2 cellular contexts compared by ENCODE assay signal in the genomic region with DNA sequence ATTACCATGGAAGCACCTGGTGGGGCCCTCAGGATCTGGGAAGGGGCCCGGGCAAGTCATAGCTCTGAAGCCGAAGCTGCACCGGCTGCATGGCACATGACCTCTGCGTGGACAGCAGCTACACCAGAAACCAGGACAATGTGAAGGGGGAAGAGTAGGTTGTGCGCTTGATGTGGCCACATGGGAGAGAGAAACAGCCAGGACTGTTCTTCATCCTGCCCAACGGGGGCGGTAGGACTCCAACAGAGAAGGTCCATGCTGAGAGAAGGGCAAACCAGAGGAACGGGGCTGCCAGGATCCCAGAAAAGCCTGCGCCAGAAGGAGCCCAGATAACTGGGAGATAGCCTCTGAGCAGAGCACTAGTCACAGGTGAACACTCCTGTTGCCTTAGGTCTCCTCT.
A peak's percentile ranks its signal among the peaks of the same experiment; 100 is the strongest.
TF ChIP-seq lines count a peak whose summit lies in the region.

No MANE protein-coding gene starts in this region.

TF ChIP-seq in HepG2, 621 proteins besides CTCF, POLR2A, EP300 and RAD21:
- TF ChIP-seq STAG1 (CRISPR knock-in tag; IDR thresholded peaks at IDR 0.05) (0 out of 2 replicates have a peak, but pooled peaks have one; percentile 10), IRF2 (CRISPR knock-in tag; IDR thresholded peaks at IDR 0.05) (no peak), MAFK (conservative IDR thresholded peaks at IDR 0.05 in 1 of 2, IDR thresholded peaks at IDR 0.05 in 1 of 2; ENCODE audit: low read length in 2 of 2) (no peak), ZMAT3 (CRISPR knock-in tag; conservative IDR thresholded peaks at IDR 0.05) (no peak), NCOA5 (CRISPR knock-in tag; IDR thresholded peaks at IDR 0.05) (no peak), ATF1 (CRISPR knock-in tag; IDR thresholded peaks at IDR 0.05) (no peak)
- TF ChIP-seq, protein P1, sequence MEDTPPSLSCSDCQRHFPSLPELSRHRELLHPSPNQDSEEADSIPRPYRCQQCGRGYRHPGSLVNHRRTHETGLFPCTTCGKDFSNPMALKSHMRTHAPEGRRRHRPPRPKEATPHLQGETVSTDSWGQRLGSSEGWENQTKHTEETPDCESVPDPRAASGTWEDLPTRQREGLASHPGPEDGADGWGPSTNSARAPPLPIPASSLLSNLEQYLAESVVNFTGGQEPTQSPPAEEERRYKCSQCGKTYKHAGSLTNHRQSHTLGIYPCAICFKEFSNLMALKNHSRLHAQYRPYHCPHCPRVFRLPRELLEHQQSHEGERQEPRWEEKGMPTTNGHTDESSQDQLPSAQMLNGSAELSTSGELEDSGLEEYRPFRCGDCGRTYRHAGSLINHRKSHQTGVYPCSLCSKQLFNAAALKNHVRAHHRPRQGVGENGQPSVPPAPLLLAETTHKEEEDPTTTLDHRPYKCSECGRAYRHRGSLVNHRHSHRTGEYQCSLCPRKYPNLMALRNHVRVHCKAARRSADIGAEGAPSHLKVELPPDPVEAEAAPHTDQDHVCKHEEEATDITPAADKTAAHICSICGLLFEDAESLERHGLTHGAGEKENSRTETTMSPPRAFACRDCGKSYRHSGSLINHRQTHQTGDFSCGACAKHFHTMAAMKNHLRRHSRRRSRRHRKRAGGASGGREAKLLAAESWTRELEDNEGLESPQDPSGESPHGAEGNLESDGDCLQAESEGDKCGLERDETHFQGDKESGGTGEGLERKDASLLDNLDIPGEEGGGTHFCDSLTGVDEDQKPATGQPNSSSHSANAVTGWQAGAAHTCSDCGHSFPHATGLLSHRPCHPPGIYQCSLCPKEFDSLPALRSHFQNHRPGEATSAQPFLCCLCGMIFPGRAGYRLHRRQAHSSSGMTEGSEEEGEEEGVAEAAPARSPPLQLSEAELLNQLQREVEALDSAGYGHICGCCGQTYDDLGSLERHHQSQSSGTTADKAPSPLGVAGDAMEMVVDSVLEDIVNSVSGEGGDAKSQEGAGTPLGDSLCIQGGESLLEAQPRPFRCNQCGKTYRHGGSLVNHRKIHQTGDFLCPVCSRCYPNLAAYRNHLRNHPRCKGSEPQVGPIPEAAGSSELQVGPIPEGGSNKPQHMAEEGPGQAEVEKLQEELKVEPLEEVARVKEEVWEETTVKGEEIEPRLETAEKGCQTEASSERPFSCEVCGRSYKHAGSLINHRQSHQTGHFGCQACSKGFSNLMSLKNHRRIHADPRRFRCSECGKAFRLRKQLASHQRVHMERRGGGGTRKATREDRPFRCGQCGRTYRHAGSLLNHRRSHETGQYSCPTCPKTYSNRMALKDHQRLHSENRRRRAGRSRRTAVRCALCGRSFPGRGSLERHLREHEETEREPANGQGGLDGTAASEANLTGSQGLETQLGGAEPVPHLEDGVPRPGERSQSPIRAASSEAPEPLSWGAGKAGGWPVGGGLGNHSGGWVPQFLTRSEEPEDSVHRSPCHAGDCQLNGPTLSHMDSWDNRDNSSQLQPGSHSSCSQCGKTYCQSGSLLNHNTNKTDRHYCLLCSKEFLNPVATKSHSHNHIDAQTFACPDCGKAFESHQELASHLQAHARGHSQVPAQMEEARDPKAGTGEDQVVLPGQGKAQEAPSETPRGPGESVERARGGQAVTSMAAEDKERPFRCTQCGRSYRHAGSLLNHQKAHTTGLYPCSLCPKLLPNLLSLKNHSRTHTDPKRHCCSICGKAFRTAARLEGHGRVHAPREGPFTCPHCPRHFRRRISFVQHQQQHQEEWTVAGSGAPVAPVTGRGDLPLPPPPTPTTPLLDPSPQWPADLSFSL (CRISPR knock-in tag; IDR thresholded peaks at IDR 0.05), result no peak

TF ChIP-seq in GM12878, 131 proteins besides CTCF, POLR2A, EP300 and RAD21:
- TF ChIP-seq SMAD5 (IDR thresholded peaks at IDR 0.05; ENCODE audit: low read depth), result no peak
- TF ChIP-seq ZNF207 (IDR thresholded peaks at IDR 0.05; ENCODE audit: borderline replicate concordance), result no peak
- no peak for TF ChIP-seq MTA3 (IDR thresholded peaks at IDR 0.05; ENCODE audit: borderline replicate concordance, low read length)
